ENCODE assay signal across 33 cellular contexts in genomic region chr2:235914756-235915155, GRCh38.
"Had no signal": no experiment of that assay in that cellular context is flagged by ENCODE, and none has a peak within 500 bp of the region (broad histone marks: within the 10 kb centered on the region; RNA-seq: fewer than 3 reads in every experiment).

No MANE protein-coding gene starts in this region.

- H3K27ac Mint-ChIP-seq: activated CD4-positive, alpha-beta memory T cell treated with anti-CD3 and anti-CD28 coated beads for 36 hours; activated CD4-positive, alpha-beta T cell treated with anti-CD3 and anti-CD28 coated beads for 36 hours; activated CD4-positive, alpha-beta T cell treated with anti-CD3 and anti-CD28 coated beads, Interleukin-2, amount 10 ng/mL, durations not matched to agents 24 days and 14 days; activated CD8-positive, alpha-beta memory T cell treated with anti-CD3 and anti-CD28 coated beads, Interleukin-2, amount 10 ng/mL, durations not matched to agents 7 days and 5 days; activated CD8-positive, alpha-beta T cell treated with anti-CD3 and anti-CD28 coated beads, Interleukin-2, amount 10 ng/mL, durations not matched to agents 7 days and 5 days; activated naive CD8-positive, alpha-beta T cell; activated T-cell treated with anti-CD3 and anti-CD28 coated beads, Interleukin-2, amount 50 U/mL, for 24 hours; activated T-cell treated with anti-CD3 and anti-CD28 coated beads, Interleukin-2, amount 50 U/mL, for 72 hours; effector memory CD8-positive, alpha-beta T cell; T-helper 17 cell; T-helper 2 cell treated with Interferon-gamma antibody and Interleukin-4, amounts not matched to agents 5 μg/mL and 100 μg/mL, for 36 hours had no signal

- H3K4me1 Mint-ChIP-seq: activated CD4-positive, alpha-beta T cell treated with anti-CD3 and anti-CD28 coated beads for 36 hours; activated CD4-positive, alpha-beta T cell treated with anti-CD3 and anti-CD28 coated beads, Interleukin-2, amount 10 ng/mL, durations not matched to agents 24 days and 14 days; activated CD8-positive, alpha-beta memory T cell treated with anti-CD3 and anti-CD28 coated beads, Interleukin-2, amount 10 ng/mL, durations not matched to agents 7 days and 5 days; T-helper 17 cell had no signal

- H3K4me1 ChIP-seq: adrenal gland, body of pancreas, esophagus squamous epithelium, gastroesophageal sphincter had no signal

- H3K9me3 ChIP-seq: adrenal gland, body of pancreas, esophagus squamous epithelium, gastroesophageal sphincter had no signal

- H3K27ac ChIP-seq: adrenal gland, body of pancreas, epithelial cell of prostate, esophagus squamous epithelium, gastroesophageal sphincter had no signal

- ATAC-seq: activated CD4-positive, alpha-beta T cell treated with anti-CD3 and anti-CD28 coated beads for 36 hours; activated CD8-positive, alpha-beta memory T cell treated with anti-CD3 and anti-CD28 coated beads, Interleukin-2, amount 10 ng/mL, durations not matched to agents 7 days and 5 days; activated CD8-positive, alpha-beta T cell treated with anti-CD3 and anti-CD28 coated beads, Interleukin-2, amount 10 ng/mL, durations not matched to agents 7 days and 5 days; activated T-cell treated with anti-CD3 and anti-CD28 coated beads, Interleukin-2, amount 50 U/mL, for 72 hours; body of pancreas; effector memory CD8-positive, alpha-beta T cell; gastroesophageal sphincter; T-helper 17 cell had no signal

- DNase-seq: activated CD4-positive, alpha-beta memory T cell treated with anti-CD3 and anti-CD28 coated beads for 36 hours; activated CD4-positive, alpha-beta T cell treated with anti-CD3 and anti-CD28 coated beads for 36 hours; activated CD4-positive, alpha-beta T cell treated with anti-CD3 and anti-CD28 coated beads, Interleukin-2, amount 10 ng/mL, durations not matched to agents 24 days and 14 days; activated CD4-positive, CD25-positive, alpha-beta regulatory T cell; activated CD4-positive, CD25-positive, alpha-beta regulatory T cell treated with anti-CD3 and anti-CD28 coated beads, Interleukin-2, amount 50 U/mL, for 72 hours; activated CD8-positive, alpha-beta memory T cell treated with anti-CD3 and anti-CD28 coated beads, Interleukin-2, amount 10 ng/mL, durations not matched to agents 7 days and 5 days; activated CD8-positive, alpha-beta memory T cell treated with anti-CD3 and anti-CD28 coated beads, Interleukin-2, amount 50 U/mL, for 4 hours; activated CD8-positive, alpha-beta T cell treated with anti-CD3 and anti-CD28 coated beads, Interleukin-2, amount 10 ng/mL, durations not matched to agents 7 days and 5 days; activated effector memory CD4-positive, alpha-beta T cell treated with Interleukin-2 at 50 U/mL for 16 hours; activated gamma-delta T cell treated with Interleukin-2 at 50 U/mL for 16 hours; activated naive CD4-positive, alpha-beta T cell treated with anti-CD3 and anti-CD28 coated beads, Interleukin-2, amount 50 U/mL, for 16 hours; activated naive CD4-positive, alpha-beta T cell treated with Interleukin-2 at 50 U/mL for 16 hours; activated T-cell treated with anti-CD3 and anti-CD28 coated beads, Interleukin-2, amount 50 U/mL, for 24 hours; activated T-cell treated with anti-CD3 and anti-CD28 coated beads, Interleukin-2, amount 50 U/mL, for 72 hours; adrenal gland; amygdala; aorta; body of pancreas; caudate nucleus; cortex of kidney; dermis blood vessel endothelial cell; effector CD4-positive, alpha-beta T cell; effector memory CD8-positive, alpha-beta T cell; esophagus squamous epithelium; foreskin melanocyte; head of caudate nucleus; T-helper 1 cell; T-helper 17 cell; T1000 had no signal

- H3K36me3 Mint-ChIP-seq: activated CD8-positive, alpha-beta memory T cell treated with anti-CD3 and anti-CD28 coated beads, Interleukin-2, amount 10 ng/mL, durations not matched to agents 7 days and 5 days had no signal

- H3K27me3 Mint-ChIP-seq: activated CD4-positive, alpha-beta T cell treated with anti-CD3 and anti-CD28 coated beads, Interleukin-2, amount 10 ng/mL, durations not matched to agents 24 days and 14 days; activated CD8-positive, alpha-beta memory T cell treated with anti-CD3 and anti-CD28 coated beads, Interleukin-2, amount 10 ng/mL, durations not matched to agents 7 days and 5 days; effector memory CD8-positive, alpha-beta T cell had no signal

- H3K4me3 Mint-ChIP-seq: activated CD4-positive, alpha-beta memory T cell treated with anti-CD3 and anti-CD28 coated beads for 36 hours; activated CD4-positive, alpha-beta T cell treated with anti-CD3 and anti-CD28 coated beads for 36 hours; activated CD4-positive, alpha-beta T cell treated with anti-CD3 and anti-CD28 coated beads, Interleukin-2, amount 10 ng/mL, durations not matched to agents 24 days and 14 days; activated CD8-positive, alpha-beta memory T cell treated with anti-CD3 and anti-CD28 coated beads, Interleukin-2, amount 10 ng/mL, durations not matched to agents 7 days and 5 days; activated CD8-positive, alpha-beta T cell treated with anti-CD3 and anti-CD28 coated beads, Interleukin-2, amount 10 ng/mL, durations not matched to agents 7 days and 5 days; activated naive CD8-positive, alpha-beta T cell; activated T-cell treated with anti-CD3 and anti-CD28 coated beads, Interleukin-2, amount 50 U/mL, for 24 hours; activated T-cell treated with anti-CD3 and anti-CD28 coated beads, Interleukin-2, amount 50 U/mL, for 72 hours; effector memory CD8-positive, alpha-beta T cell; T-helper 17 cell; T-helper 2 cell treated with Interferon-gamma antibody and Interleukin-4, amounts not matched to agents 5 μg/mL and 100 μg/mL, for 36 hours had no signal

- H3K27me3 ChIP-seq: adrenal gland, body of pancreas, esophagus squamous epithelium, gastroesophageal sphincter had no signal

- H3K9me3 Mint-ChIP-seq: activated CD4-positive, alpha-beta T cell treated with anti-CD3 and anti-CD28 coated beads, Interleukin-2, amount 10 ng/mL, durations not matched to agents 24 days and 14 days; T-helper 2 cell treated with Interferon-gamma antibody and Interleukin-4, amounts not matched to agents 5 μg/mL and 100 μg/mL, for 36 hours had no signal

- H3K4me3 ChIP-seq: adrenal gland, body of pancreas, esophagus squamous epithelium, gastroesophageal sphincter had no signal
